Comparison of ENCODE assay signal across 8 cellular contexts in the genomic region with DNA sequence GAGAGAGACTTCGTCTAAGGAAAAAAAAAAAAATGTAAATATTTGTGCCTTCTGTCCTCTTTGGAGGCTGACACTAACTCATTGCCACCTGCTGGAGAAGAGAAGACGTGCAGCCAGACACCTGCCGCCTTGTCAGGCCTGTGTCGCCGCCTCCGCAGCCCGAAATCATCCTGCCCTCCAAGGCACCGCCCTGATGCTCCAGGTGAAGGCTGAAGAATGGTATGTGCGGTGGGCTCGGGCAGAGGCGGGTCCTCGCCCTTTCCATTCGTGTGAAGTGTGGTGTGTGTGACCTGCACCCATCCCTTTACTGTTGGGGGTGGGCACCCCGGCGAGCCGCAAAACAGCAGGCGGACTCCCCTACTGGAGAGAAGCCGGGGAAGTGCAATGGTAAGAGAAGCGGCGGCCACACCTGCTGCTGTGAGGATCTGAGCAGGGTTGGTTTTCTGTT.
DNase-seq lines count a peak whose midpoint lies in the region; ATAC-seq and TF ChIP-seq lines count a peak whose summit lies in the region.

No MANE protein-coding gene starts in this region.

- peak in 2 of 3 experiments; percentile 26 to 88 for DNase-seq in NCI-H1417 (lab: John Stamatoyannopoulos, UW)
- DNase-seq in NCI-H1417 treated with DMSO at 0.1 percent for 48 hours (lab: John Stamatoyannopoulos, UW): no peak
- DNase-seq in Peyer's patch: peak; percentile 66 to 80 (median 74)
- DNase-seq in activated T-helper 9 cell treated with anti-CD3 and anti-CD28 coated beads, Interleukin-2, amount 50 U/mL, for 16 hours (ENCODE audit: low read depth): peak; percentile 44
- DNase-seq in foreskin fibroblast: peak; percentile 33 to 80
- DNase-seq in osteocyte (ENCODE audit: extremely low spot score, unreplicated experiment): no peak
- peak in 1 of 2 donors; percentile 25 for DNase-seq in tibial artery

- intact Hi-C loops in tibial artery (cut with DNase I; ENCODE audit: low total_unique reads): no loop called here

- H3K9me3 ChIP-seq in Peyer's patch (no peaks in the 10 kb centered on the region), tibial artery (no peaks in the 10 kb centered on the region)

- no peaks in the 10 kb centered on the region for H3K36me3 ChIP-seq in Peyer's patch
- H3K36me3 ChIP-seq in tibial artery: no peaks in the 10 kb centered on the region

- TF ChIP-seq POLR2A in Peyer's patch (IDR thresholded peaks at IDR 0.05): no peak

- H3K9me3 Mint-ChIP-seq in osteocyte (ENCODE audit: unreplicated experiment): no peaks in the 10 kb centered on the region

- peak overlapping the region in 2 of 4 donors; percentile 12 to 24 for H3K4me3 ChIP-seq in Peyer's patch
- peak overlapping the region; percentile 30 to 41 for H3K4me3 ChIP-seq in foreskin fibroblast (ENCODE audit: low read depth in 1 of 2, low read length in 2 of 2)
- H3K4me3 ChIP-seq in tibial artery: no peak overlapping the region

- no peak overlapping the region for H3K27ac Mint-ChIP-seq in osteocyte (ENCODE audit: unreplicated experiment)

- H3K4me1 Mint-ChIP-seq in osteocyte (ENCODE audit: unreplicated experiment): peaks cover 6% of the 10 kb centered on the region

- ATAC-seq in HG03378 (IDR thresholded peaks at IDR 0.05; ENCODE audit: unreplicated experiment): peak; percentile 75

- H3K4me1 ChIP-seq in Peyer's patch: peaks cover 0 to 7% (median 0%) of the 10 kb centered on the region in 4 donors
- H3K4me1 ChIP-seq in tibial artery: peaks cover 0 to 5% (median 2%) of the 10 kb centered on the region in 4 donors

- H3K27me3 ChIP-seq in Peyer's patch: no peaks in the 10 kb centered on the region
- peaks cover 0 to 15% of the 10 kb centered on the region in 2 donors for H3K27me3 ChIP-seq in tibial artery

- H3K36me3 Mint-ChIP-seq in osteocyte (ENCODE audit: unreplicated experiment): no peaks in the 10 kb centered on the region

- H3K27me3 Mint-ChIP-seq in osteocyte (ENCODE audit: unreplicated experiment): peaks cover 18% of the 10 kb centered on the region

- peak; percentile 35 to 73 (median 64) for TF ChIP-seq CTCF in Peyer's patch (IDR thresholded peaks at IDR 0.05)
- peak; percentile 66 for TF ChIP-seq CTCF in foreskin fibroblast (IDR thresholded peaks at IDR 0.05; ENCODE audit: low read depth, low read length)
- TF ChIP-seq CTCF in osteocyte (IDR thresholded peaks at IDR 0.05): peak; percentile 63
- peak; percentile 37 to 43 for TF ChIP-seq CTCF in tibial artery (IDR thresholded peaks at IDR 0.05)

- H3K27ac ChIP-seq in Peyer's patch (no peak overlapping the region), tibial artery (no peak overlapping the region)

- peak overlapping the region; percentile 40 for H3K4me3 Mint-ChIP-seq in osteocyte (ENCODE audit: unreplicated experiment)

Comparison
In these comparisons a context has a peak if more than half of its experiments do, and no peak if none do; other contexts are left out.
1. DNase-seq: peak in NCI-H1417 (2 of 3), Peyer's patch (3 of 3), activated T-helper 9 cell treated with anti-CD3 and anti-CD28 coated beads, Interleukin-2, amount 50 U/mL, for 16 hours (single experiment) and foreskin fibroblast (2 of 2); none in NCI-H1417 treated with DMSO at 0.1 percent for 48 hours (single experiment) and osteocyte (single experiment).
2. H3K4me3 ChIP-seq: peak in foreskin fibroblast (2 of 2); none in tibial artery (0 of 2).
3. Peak in every context shown above with its lines, with median percentiles within 50 percentile points of each other: CTCF ChIP-seq.